18 cellular contexts compared by ENCODE assay signal in the genomic region with DNA sequence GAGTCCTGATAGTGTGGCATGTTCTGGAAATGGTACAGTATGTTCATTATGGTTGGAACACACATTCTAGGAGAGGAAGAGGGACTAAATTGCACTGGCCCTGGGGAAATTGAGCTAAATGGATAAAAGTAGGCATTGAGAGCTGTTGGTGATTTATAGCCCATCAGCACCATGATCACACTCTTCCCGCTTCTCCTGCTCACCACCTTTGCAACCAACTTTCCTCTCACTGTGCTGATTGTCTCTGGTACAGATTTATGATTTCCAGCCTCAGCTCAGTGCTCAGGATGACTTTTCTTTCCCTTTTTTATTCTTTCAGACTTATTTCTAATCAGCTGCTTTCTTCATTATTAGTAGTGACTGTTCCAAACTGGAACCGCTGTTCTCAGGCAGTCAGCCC. TPM values are rescaled to one million over a fixed set of nuclear protein-coding genes. Genes with fewer than 3 reads are reported as not detected.
A peak's percentile ranks its signal among the peaks of the same experiment; 100 is the strongest.
DNase-seq lines count a peak whose midpoint lies in the region; ATAC-seq and TF ChIP-seq lines count a peak whose summit lies in the region.
"Had no signal": no experiment of that assay in that cellular context is flagged by ENCODE, and none has a peak within 500 bp of the region (broad histone marks: within the 10 kb centered on the region; RNA-seq: fewer than 3 reads in every experiment).

No MANE protein-coding gene starts in this region.

- H3K79me1 ChIP-seq in mesenchymal stem cell (replicated peaks; ENCODE audit: low read length, poor library complexity, severe bottlenecking), result peaks cover 11% of the 10 kb centered on the region

- no peak overlapping the region for H4K91ac ChIP-seq in mesenchymal stem cell (ENCODE audit: low read length)

- no peak overlapping the region for H3K9ac ChIP-seq in mesenchymal stem cell (ENCODE audit: low read length)

- peak overlapping the region; percentile 67 to 92 for H3K18ac ChIP-seq in mesenchymal stem cell (ENCODE audit: low read depth in 1 of 2, low read length in 2 of 2)

- POLR2A ChIA-PET in MCF 10A (lab: Yijun Ruan, JAX) (interaction anchor here (0.7 to 1.7 kb wide), 5 partner anchors 30 to 200 kb away, joined by 3 to 6 read pairs (median 5); partner anchors contain the start of gene UMAD1), T-cell (lab: Charles Lee) (no interaction called here)

- H3K4me2 ChIP-seq in mesenchymal stem cell (ENCODE audit: low read length, poor library complexity, severe bottlenecking), result no peak overlapping the region

- DNase-seq in MCF 10A (ENCODE audit: unreplicated experiment), result no peak
- no peak for DNase-seq in breast epithelium (ENCODE audit: low spot score in 2 of 2)
- DNase-seq in NCI-H69 (lab: John Stamatoyannopoulos, UW), result peak; percentile 62
- DNase-seq in mesenchymal stem cell, result no peak
- DNase-seq in T-cell, result no peak
- no peak for DNase-seq in stimulated activated CD4-positive, alpha-beta T cell treated with anti-CD3 and anti-CD28 coated beads, Interleukin-15, amount 100 ng/mL, for 24 hours
- DNase-seq in AML-193 (lab: John Stamatoyannopoulos, UW), result no peak
- DNase-seq in glomerular visceral epithelial cell (ENCODE audit: extremely low spot score), result no peak
- DNase-seq: 8988T; C1 segment of cervical spinal cord; Calu3; CD4-positive, alpha-beta T cell; DMS 273 treated with DMSO at 0.1 percent for 48 hours; GOT3; HFFc6 had no signal

- H3K27me3 ChIP-seq in breast epithelium, result no peaks in the 10 kb centered on the region
- H3K27me3 ChIP-seq in mesenchymal stem cell (ENCODE audit: control insufficient read depth in 1 of 2, insufficient read depth in 1 of 2, low read length in 2 of 2), result no peaks in the 10 kb centered on the region

- peak overlapping the region; percentile 69 for H2BK120ac ChIP-seq in mesenchymal stem cell (ENCODE audit: low read depth, low read length)

- H3K36me3 Mint-ChIP-seq in MCF 10A (ENCODE audit: insufficient read depth, unreplicated experiment), result no peaks in the 10 kb centered on the region
- peaks cover 5% of the 10 kb centered on the region for H3K36me3 Mint-ChIP-seq in T-cell

- peak overlapping the region; percentile 93 to 97 for H2BK12ac ChIP-seq in mesenchymal stem cell (ENCODE audit: low read length in 2 of 2)

- 76% methylated on average over 2 of the region's 2 CpGs for WGBS in mesenchymal stem cell

- no peaks in the 10 kb centered on the region for H3K9me3 ChIP-seq in breast epithelium
- H3K9me3 ChIP-seq in mesenchymal stem cell (ENCODE audit: control insufficient read depth, low read length), result no peaks in the 10 kb centered on the region
- H3K9me3 ChIP-seq: HAP-1 had no signal

- H3K27ac ChIP-seq in breast epithelium, result no peak overlapping the region
- no peak overlapping the region for H3K27ac ChIP-seq in mesenchymal stem cell (ENCODE audit: low read length, poor library complexity, severe bottlenecking)

- H3K4me3 Mint-ChIP-seq in MCF 10A (ENCODE audit: unreplicated experiment) (no peak overlapping the region), T-cell (no peak overlapping the region)
- H3K4me3 Mint-ChIP-seq: CD4-positive, alpha-beta T cell; HFFc6 had no signal

- H3K36me3 ChIP-seq in breast epithelium (no peaks in the 10 kb centered on the region), mesenchymal stem cell (ENCODE audit: control insufficient read depth in 1 of 2, insufficient read depth in 2 of 2, low read depth in 1 of 2, low read length in 2 of 2) (no peaks in the 10 kb centered on the region)
- H3K36me3 ChIP-seq: HAP-1 had no signal

- H3K27me3 Mint-ChIP-seq in MCF 10A (ENCODE audit: insufficient read depth, unreplicated experiment) (no peaks in the 10 kb centered on the region), T-cell (no peaks in the 10 kb centered on the region)
- H3K27me3 Mint-ChIP-seq: CD4-positive, alpha-beta T cell had no signal

- H3K27ac Mint-ChIP-seq in MCF 10A (ENCODE audit: low read depth, unreplicated experiment), result peak overlapping the region; percentile 57
- H3K27ac Mint-ChIP-seq in T-cell, result no peak overlapping the region
- H3K27ac Mint-ChIP-seq: CD4-positive, alpha-beta T cell; HFFc6 had no signal

- intact Hi-C loops in MCF 10A (cut with micrococcal nuclease), result no loop called here
- intact Hi-C loops in breast epithelium (cut with DNase I; ENCODE audit: low total_unique reads), result no loop called here

- no peak overlapping the region for H2AFZ ChIP-seq in mesenchymal stem cell (ENCODE audit: low read depth, low read length)

- H3K4me1 ChIP-seq in breast epithelium, result no peaks in the 10 kb centered on the region
- peaks cover 3% of the 10 kb centered on the region for H3K4me1 ChIP-seq in mesenchymal stem cell (ENCODE audit: control insufficient read depth, insufficient read depth, low read depth, low read length)

- H3K4me1 Mint-ChIP-seq in MCF 10A (ENCODE audit: insufficient read depth, unreplicated experiment) (peaks cover 45% of the 10 kb centered on the region), T-cell (peaks cover 31 to 49% (median 43%) of the 10 kb centered on the region in 3 donors)

- peak overlapping the region; percentile 59 for H4K8ac ChIP-seq in mesenchymal stem cell (ENCODE audit: low read length)

- peak overlapping the region in 1 of 2 experiments; percentile 76 for H3K14ac ChIP-seq in mesenchymal stem cell (ENCODE audit: low read length in 2 of 2)

- no TSS peak for BruUV-seq in MCF 10A (replicated peaks; lab: Mats Ljungman, UMichigan)

- no peak overlapping the region for H2AK5ac ChIP-seq in mesenchymal stem cell (ENCODE audit: low read length, severe bottlenecking)

- no peak overlapping the region for H2BK15ac ChIP-seq in mesenchymal stem cell (ENCODE audit: low read depth, poor library complexity, severe bottlenecking)

- H3K9me3 Mint-ChIP-seq in MCF 10A (ENCODE audit: unreplicated experiment) (peaks cover 2% of the 10 kb centered on the region), T-cell (no peaks in the 10 kb centered on the region)
- H3K9me3 Mint-ChIP-seq: CD4-positive, alpha-beta T cell; HFFc6 had no signal

- no peak overlapping the region for H3K23ac ChIP-seq in mesenchymal stem cell (ENCODE audit: low read length in 2 of 2)

- no peak for TF ChIP-seq POLR2A in breast epithelium (IDR thresholded peaks at IDR 0.05)

- H3K4me3 ChIP-seq in breast epithelium (no peak overlapping the region), mesenchymal stem cell (ENCODE audit: insufficient read depth in 1 of 2, low read depth in 1 of 2, low read length in 2 of 2) (no peak overlapping the region)
- H3K4me3 ChIP-seq: GM12878, HAP-1 had no signal

- TF ChIP-seq CTCF in MCF 10A (IDR thresholded peaks at IDR 0.05; ENCODE audit: unreplicated experiment) (no peak), breast epithelium (IDR thresholded peaks at IDR 0.05) (no peak)

- no peak overlapping the region for H2BK5ac ChIP-seq in mesenchymal stem cell (ENCODE audit: low read depth, low read length, poor library complexity, severe bottlenecking)

- peak overlapping the region; percentile 0 to 94 for H3K4ac ChIP-seq in mesenchymal stem cell (ENCODE audit: low read depth in 1 of 2, low read length in 2 of 2)

- CTCF ChIA-PET in MCF 10A (lab: Yijun Ruan, JAX), result interaction anchor here (2.4 kb wide), 1 partner anchor 88 kb away, joined by 9 read pairs; no protein-coding TSS in a partner anchor
- CTCF ChIA-PET in T-cell (lab: Charles Lee), result no interaction called here

- no peak for ATAC-seq in T-cell (replicated peaks in 1 of 4)
- ATAC-seq: GM12878, HepG2 had no signal

RNA-seq across cellular contexts. Expression of gene RPA3, which starts 51.3 kb away (rescaled TPM):
- total RNA-seq in MCF 10A (2022) (35.7 and 44.2 TPM in 2 replicates), breast epithelium (10 to 100 TPM; 18.7 to 24.6 (median 22.3) TPM), T-cell (10 to 100 TPM; 24.5 to 28.5 (median 26.8) TPM)
- 20.8 TPM for polyA plus RNA-seq in mesenchymal stem cell (2013, experiment 1 of 2)
- 20.8 TPM for polyA plus RNA-seq in mesenchymal stem cell (2013, experiment 2 of 2)
